In genomic region chr13:73809561-73809960, GRCh38 we compare ENCODE assay signal across 20 cellular contexts.
DNase-seq lines count a peak whose midpoint lies in the region; ATAC-seq, FAIRE-seq and TF ChIP-seq lines count a peak whose summit lies in the region.
"Had no signal": no experiment of that assay in that cellular context is flagged by ENCODE, and none has a peak within 500 bp of the region (broad histone marks: within the 10 kb centered on the region; RNA-seq: fewer than 3 reads in every experiment).

No MANE protein-coding gene starts in this region.

- RAD21 ChIA-PET in GM12878 (lab: Charles Lee; ENCODE audit: unreplicated experiment) = no interaction called here

- H3K36me3 Mint-ChIP-seq in type B pancreatic cell = peaks cover 20% of the 10 kb centered on the region

- no peak overlapping the region for H3K4me2 ChIP-seq in GM12878 (ENCODE audit: control insufficient read depth, insufficient read depth)
- H3K4me2 ChIP-seq: BLaER1 had no signal

- H3K27me3 Mint-ChIP-seq in type B pancreatic cell = no peaks in the 10 kb centered on the region
- H3K27me3 Mint-ChIP-seq: activated CD4-positive, alpha-beta memory T cell treated with anti-CD3 and anti-CD28 coated beads, Interleukin-2, amount 10 ng/mL, durations not matched to agents 7 days and 5 days had no signal

- H3K27me3 ChIP-seq in GM12878 (replicated peaks in 1 of 2; ENCODE audit: control insufficient read depth in 2 of 2, insufficient read depth in 2 of 2, low read length in 1 of 2) (no peaks in the 10 kb centered on the region), left lung (no peaks in the 10 kb centered on the region)
- H3K27me3 ChIP-seq: BLaER1, gastroesophageal sphincter, SJCRH30, suprapubic skin had no signal

- SMC1A ChIA-PET in GM12878 (lab: Charles Lee; ENCODE audit: uncharacterized antibody, unreplicated experiment) = interaction anchor here (1.1 kb wide), 1 partner anchor 13 kb away, joined by 4 read pairs; no protein-coding TSS in a partner anchor

- WGBS in GM12878 (ENCODE audit: insufficient coverage, insufficient replicate concordance, low lambda C conversion rate, missing lambda C conversion rate) = 100% methylated on average over 1 of the region's 1 CpG

- no peak for TF ChIP-seq EP300 in GM12878 (IDR thresholded peaks at IDR 0.05; ENCODE audit: borderline replicate concordance in 1 of 2, control insufficient read depth in 1 of 2, low read depth in 2 of 2, low read length in 2 of 2)

- peak; percentile 4 for DNase-seq in ACHN
- DNase-seq in HPDE6-E6E7 (ENCODE audit: extremely low spot score) = peak; percentile 16
- DNase-seq in GM12878 (ENCODE audit: low read depth, low spot score) = no peak
- DNase-seq in frontal cortex (ENCODE audit: low spot score in 2 of 2) = no peak
- DNase-seq in left lung = no peak
- no peak for DNase-seq in foreskin melanocyte
- no peak for DNase-seq in type B pancreatic cell (ENCODE audit: extremely low spot score, unreplicated experiment)
- no peak for DNase-seq in COLO829 (ENCODE audit: low spot score)
- DNase-seq: activated CD4-positive, alpha-beta memory T cell treated with anti-CD3 and anti-CD28 coated beads, Interleukin-2, amount 10 ng/mL, durations not matched to agents 7 days and 5 days; amniotic stem cell; MV-4-11; NCI-H2107; posterior cingulate gyrus; SJCRH30 had no signal

- no TSS peak for BruUV-seq in GM12878 (replicated peaks; lab: Mats Ljungman, UMichigan)

- H3K79me2 ChIP-seq in GM12878 (ENCODE audit: control insufficient read depth, insufficient read depth, low read length) = no peaks in the 10 kb centered on the region

- no peak overlapping the region for H2AFZ ChIP-seq in GM12878 (ENCODE audit: control insufficient read depth, low read depth, low read length)

- H3K9ac ChIP-seq in GM12878 (ENCODE audit: control insufficient read depth, insufficient read depth, low read length) = no peak overlapping the region
- H3K9ac ChIP-seq: BLaER1 had no signal

- no peak for TF ChIP-seq RAD21 in GM12878 (IDR thresholded peaks at IDR 0.05; ENCODE audit: insufficient read depth, low read depth, low read length)

- H3K4me3 ChIP-seq in GM12878 (no peak overlapping the region), left lung (no peak overlapping the region)
- H3K4me3 ChIP-seq: BLaER1, gastroesophageal sphincter, SJCRH30, suprapubic skin had no signal

- CTCF ChIA-PET in GM12878 (lab: Yijun Ruan, JAX) = interaction anchor here (0.9 kb wide), 1 partner anchor 38 kb away, joined by 3 read pairs; no protein-coding TSS in a partner anchor

- TF ChIP-seq CTCF in GM12878 (IDR thresholded peaks at IDR 0.05 in 2 of 3, conservative IDR thresholded peaks at IDR 0.05 in 1 of 3; ENCODE audit: control insufficient read depth in 2 of 3, extremely low read depth in 1 of 3, insufficient read depth in 1 of 3, low read depth in 3 of 3, low read length in 3 of 3) = no peak
- TF ChIP-seq CTCF in left lung (IDR thresholded peaks at IDR 0.05) = no peak
- no peak for TF ChIP-seq CTCF in type B pancreatic cell (conservative IDR thresholded peaks at IDR 0.05)

- H4K20me1 ChIP-seq in GM12878 (ENCODE audit: control insufficient read depth, insufficient read depth) = no peaks in the 10 kb centered on the region
- H4K20me1 ChIP-seq: BLaER1 had no signal

- H3K4me3 Mint-ChIP-seq in type B pancreatic cell = no peak overlapping the region
- H3K4me3 Mint-ChIP-seq: activated CD4-positive, alpha-beta memory T cell treated with anti-CD3 and anti-CD28 coated beads, Interleukin-2, amount 10 ng/mL, durations not matched to agents 7 days and 5 days had no signal

- in situ Hi-C loops in ACHN (cut with HindIII; ENCODE audit: low pct_ligation_motif_present, low pct_unique_long_range_greater_than_20kb, low sequenced_read_pairs) = no loop called here
- in situ Hi-C loops in GM12878 (cut with MboI) = no loop called here

- H3K9me3 ChIP-seq in GM12878 (replicated peaks; ENCODE audit: control insufficient read depth, insufficient read depth, low read length) (no peaks in the 10 kb centered on the region), left lung (no peaks in the 10 kb centered on the region)
- H3K9me3 ChIP-seq: BLaER1, gastroesophageal sphincter, SJCRH30, suprapubic skin had no signal

- ATAC-seq in GM12878 (no peak), left lung (no peak)
- ATAC-seq: gastroesophageal sphincter had no signal

- no peak overlapping the region for H3K27ac ChIP-seq in GM12878 (ENCODE audit: control insufficient read depth, insufficient read depth)
- H3K27ac ChIP-seq in left lung = no peak overlapping the region
- H3K27ac ChIP-seq: BLaER1, gastroesophageal sphincter, SJCRH30, suprapubic skin had no signal

- H3K4me1 ChIP-seq in GM12878 (ENCODE audit: control insufficient read depth, insufficient read depth, low read length) (no peaks in the 10 kb centered on the region), left lung (no peaks in the 10 kb centered on the region)
- H3K4me1 ChIP-seq: BLaER1, gastroesophageal sphincter, SJCRH30, suprapubic skin had no signal

- H3K4me1 Mint-ChIP-seq in type B pancreatic cell (ENCODE audit: unreplicated experiment) = peaks cover 13% of the 10 kb centered on the region
- H3K4me1 Mint-ChIP-seq: activated CD4-positive, alpha-beta memory T cell treated with anti-CD3 and anti-CD28 coated beads, Interleukin-2, amount 10 ng/mL, durations not matched to agents 7 days and 5 days had no signal

- intact Hi-C loops in GM12878 (cut with micrococcal nuclease; ENCODE audit: unreplicated experiment) (no loop called here), left lung (cut with DNase I) (no loop called here)

- no peak for TF ChIP-seq POLR2A in GM12878 (IDR thresholded peaks at IDR 0.05; ENCODE audit: low read depth, low read length)

- POLR2A ChIA-PET in GM12878 (lab: Charles Lee) = no interaction called here

- FAIRE-seq in GM12878 (lab: Jason Lieb, UNC) = peak; percentile 35
- FAIRE-seq in frontal cortex (lab: Jason Lieb, UNC) = peak; percentile 3
- FAIRE-seq: GM12891, islet of Langerhans, TTC549 had no signal

- H3K9me3 Mint-ChIP-seq in type B pancreatic cell = no peaks in the 10 kb centered on the region
- H3K9me3 Mint-ChIP-seq: activated CD4-positive, alpha-beta memory T cell treated with anti-CD3 and anti-CD28 coated beads, Interleukin-2, amount 10 ng/mL, durations not matched to agents 7 days and 5 days had no signal

- no peak overlapping the region for H3K27ac Mint-ChIP-seq in type B pancreatic cell
- H3K27ac Mint-ChIP-seq: activated CD4-positive, alpha-beta memory T cell treated with anti-CD3 and anti-CD28 coated beads, Interleukin-2, amount 10 ng/mL, durations not matched to agents 7 days and 5 days had no signal

- no peaks in the 10 kb centered on the region for H3K36me3 ChIP-seq in GM12878 (ENCODE audit: control insufficient read depth in 2 of 2, insufficient read depth in 2 of 2, low read length in 1 of 2)
- no peaks in the 10 kb centered on the region for H3K36me3 ChIP-seq in left lung
- H3K36me3 ChIP-seq: SJCRH30, suprapubic skin had no signal

TF ChIP-seq in GM12878, 131 proteins besides CTCF, POLR2A, EP300 and RAD21:
- no peak for TF ChIP-seq POU2F2 (IDR thresholded peaks at IDR 0.05; ENCODE audit: borderline replicate concordance, low read depth, low read length)
- TF ChIP-seq HDAC6 (IDR thresholded peaks at IDR 0.05; ENCODE audit: unreplicated experiment) = no peak
- TF ChIP-seq CEBPB (IDR thresholded peaks at IDR 0.05; ENCODE audit: borderline replicate concordance in 1 of 2, low read depth in 2 of 2, low read length in 2 of 2) = no peak
- no peak for TF ChIP-seq FOS (IDR thresholded peaks at IDR 0.05; ENCODE audit: borderline replicate concordance, extremely low read depth, insufficient read length)
- no peak for TF ChIP-seq CHD1 (IDR thresholded peaks at IDR 0.05; ENCODE audit: low read depth, low read length)

Comparison
In these comparisons a context has a peak if more than half of its experiments do, and no peak if none do; other contexts are left out.
1. DNase-seq: peak in ACHN (single experiment) and HPDE6-E6E7 (single experiment); none in GM12878 (single experiment), frontal cortex (0 of 2), left lung (0 of 2), foreskin melanocyte (single experiment), type B pancreatic cell (single experiment) and COLO829 (single experiment).